Comparison of ENCODE assay signal across 12 cellular contexts in the genomic region with DNA sequence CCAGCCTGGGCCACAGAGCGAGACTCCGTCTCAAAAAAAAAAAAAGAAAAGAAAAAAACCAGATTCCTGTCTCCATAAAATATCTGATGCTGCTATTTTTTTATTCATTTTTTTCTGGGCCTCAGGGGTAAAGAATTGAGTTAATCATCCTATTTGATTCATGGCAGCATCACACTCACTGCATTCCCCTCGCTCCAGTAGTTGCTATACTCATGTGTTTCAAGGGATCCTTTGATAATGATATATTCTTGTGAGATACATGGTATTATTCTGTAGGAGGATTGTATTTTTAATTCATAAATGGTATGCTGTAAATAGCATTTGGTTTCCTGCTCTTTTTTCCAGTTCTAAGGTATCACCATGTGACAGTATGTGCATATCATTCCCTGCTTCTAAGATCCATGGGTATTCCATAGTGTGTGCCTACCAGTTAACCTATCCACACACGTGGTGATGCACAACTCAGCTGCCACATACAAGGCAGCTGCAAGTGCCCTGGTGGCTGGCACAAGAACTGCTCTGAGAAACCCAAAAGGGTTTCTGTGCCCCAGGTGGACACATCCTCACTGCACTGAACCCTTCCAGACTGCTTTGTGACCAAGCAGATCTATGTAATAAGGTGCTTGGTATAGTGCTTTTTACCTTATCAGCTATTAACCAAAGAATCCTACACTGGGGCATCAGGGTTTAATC.
DNase-seq lines count a peak whose midpoint lies in the region; ATAC-seq and TF ChIP-seq lines count a peak whose summit lies in the region.
"Had no signal": no experiment of that assay in that cellular context is flagged by ENCODE, and none has a peak within 500 bp of the region (broad histone marks: within the 10 kb centered on the region; RNA-seq: fewer than 3 reads in every experiment).

No MANE protein-coding gene starts in this region.

- CTCF ChIA-PET in activated CD4-positive, alpha-beta memory T cell treated with anti-CD3 and anti-CD28 coated beads, Interleukin-2, amount 10 ng/mL, durations not matched to agents 7 days and 5 days (lab: Charles Lee): interaction anchor here (0.7 kb wide), 1 partner anchor 103 kb away, joined by 3 read pairs; no protein-coding TSS in a partner anchor

- H3K27ac ChIP-seq in right lobe of liver (no peak overlapping the region), coronary artery (no peak overlapping the region)

- H3K9me3 ChIP-seq in right lobe of liver: no peaks in the 10 kb centered on the region

- TF ChIP-seq CTCF in AG09319 (IDR thresholded peaks at IDR 0.05; ENCODE audit: low read depth, low read length): peak; percentile 14
- peak; percentile 11 to 29 (median 21) for TF ChIP-seq CTCF in right lobe of liver (IDR thresholded peaks at IDR 0.05)
- no peak for TF ChIP-seq CTCF in coronary artery (IDR thresholded peaks at IDR 0.05)

- H3K27ac Mint-ChIP-seq in activated CD4-positive, alpha-beta memory T cell treated with anti-CD3 and anti-CD28 coated beads, Interleukin-2, amount 10 ng/mL, durations not matched to agents 7 days and 5 days: no peak overlapping the region
- H3K27ac Mint-ChIP-seq: IgD-negative memory B cell, T-cell had no signal

- DNase-seq in AG09319 (ENCODE audit: extremely low read depth, low read depth) (no peak), H7 (peak; percentile 49), right lobe of liver (no peak), coronary artery (ENCODE audit: low spot score) (no peak), NCI-H526 treated with DMSO at 0.1 percent for 48 hours (lab: John Stamatoyannopoulos, UW) (no peak), HK-2 (ENCODE audit: unreplicated experiment) (no peak), COR-L47 (lab: John Stamatoyannopoulos, UW) (no peak)
- peak; percentile 31 for DNase-seq in activated CD4-positive, alpha-beta memory T cell treated with anti-CD3 and anti-CD28 coated beads, Interleukin-2, amount 10 ng/mL, durations not matched to agents 7 days and 5 days
- DNase-seq: activated naive CD4-positive, alpha-beta T cell treated with Interleukin-2 at 50 U/mL for 16 hours; GDM1 had no signal

- H3K36me3 ChIP-seq in H7 (replicated peaks; ENCODE audit: control insufficient read depth, insufficient read depth, low read length) (no peaks in the 10 kb centered on the region), right lobe of liver (no peaks in the 10 kb centered on the region)

- no peaks in the 10 kb centered on the region for H3K27me3 ChIP-seq in H7 (ENCODE audit: control insufficient read depth, insufficient read depth, low read length)
- no peaks in the 10 kb centered on the region for H3K27me3 ChIP-seq in right lobe of liver

- H3K4me3 Mint-ChIP-seq in activated CD4-positive, alpha-beta memory T cell treated with anti-CD3 and anti-CD28 coated beads, Interleukin-2, amount 10 ng/mL, durations not matched to agents 7 days and 5 days: no peak overlapping the region
- H3K4me3 Mint-ChIP-seq: T-cell had no signal

- TF ChIP-seq POLR2A in right lobe of liver (IDR thresholded peaks at IDR 0.05): no peak

- peaks cover 8% of the 10 kb centered on the region for H3K36me3 Mint-ChIP-seq in activated CD4-positive, alpha-beta memory T cell treated with anti-CD3 and anti-CD28 coated beads, Interleukin-2, amount 10 ng/mL, durations not matched to agents 7 days and 5 days (ENCODE audit: low read depth)
- H3K36me3 Mint-ChIP-seq: T-cell had no signal

- POLR2A ChIA-PET in activated CD4-positive, alpha-beta memory T cell treated with anti-CD3 and anti-CD28 coated beads, Interleukin-2, amount 10 ng/mL, durations not matched to agents 7 days and 5 days (lab: Charles Lee): interaction anchor here (1.0 to 2.9 kb wide), 3 partner anchors 62 to 77 kb away, joined by 3 to 25 read pairs (median 9); no protein-coding TSS in a partner anchor

- H3K9me3 Mint-ChIP-seq in activated CD4-positive, alpha-beta memory T cell treated with anti-CD3 and anti-CD28 coated beads, Interleukin-2, amount 10 ng/mL, durations not matched to agents 7 days and 5 days: peaks cover 9% of the 10 kb centered on the region

- H3K4me3 ChIP-seq in H7 (ENCODE audit: insufficient read depth, low read depth, low read length) (no peak overlapping the region), right lobe of liver (no peak overlapping the region), coronary artery (no peak overlapping the region)

- WGBS in right lobe of liver (ENCODE audit: insufficient coverage, low coverage, low lambda C conversion rate, missing lambda C conversion rate): 83% methylated on average over 3 of the region's 4 CpGs

- intact Hi-C loops in right lobe of liver (cut with DNase I): no loop called here

- ATAC-seq in right lobe of liver: peak in 2 of 4 donors; percentile 4 to 20

- H3K27me3 Mint-ChIP-seq in activated CD4-positive, alpha-beta memory T cell treated with anti-CD3 and anti-CD28 coated beads, Interleukin-2, amount 10 ng/mL, durations not matched to agents 7 days and 5 days: no peaks in the 10 kb centered on the region
- H3K27me3 Mint-ChIP-seq: T-cell had no signal

- H3K4me1 Mint-ChIP-seq in activated CD4-positive, alpha-beta memory T cell treated with anti-CD3 and anti-CD28 coated beads, Interleukin-2, amount 10 ng/mL, durations not matched to agents 7 days and 5 days: peaks cover 39% of the 10 kb centered on the region

- H3K4me1 ChIP-seq in right lobe of liver: peaks cover 0 to 19% (median 0%) of the 10 kb centered on the region in 4 donors

Comparison
In these comparisons a context has a peak if more than half of its experiments do, and no peak if none do; other contexts are left out.
1. DNase-seq: peak in H7 (single experiment) and activated CD4-positive, alpha-beta memory T cell treated with anti-CD3 and anti-CD28 coated beads, Interleukin-2, amount 10 ng/mL, durations not matched to agents 7 days and 5 days (single experiment); none in AG09319 (single experiment), right lobe of liver (0 of 3), coronary artery (single experiment), NCI-H526 treated with DMSO at 0.1 percent for 48 hours (single experiment), HK-2 (single experiment) and COR-L47 (single experiment).